Comparison of ENCODE assay signal across 1 cellular context in the genomic region with DNA sequence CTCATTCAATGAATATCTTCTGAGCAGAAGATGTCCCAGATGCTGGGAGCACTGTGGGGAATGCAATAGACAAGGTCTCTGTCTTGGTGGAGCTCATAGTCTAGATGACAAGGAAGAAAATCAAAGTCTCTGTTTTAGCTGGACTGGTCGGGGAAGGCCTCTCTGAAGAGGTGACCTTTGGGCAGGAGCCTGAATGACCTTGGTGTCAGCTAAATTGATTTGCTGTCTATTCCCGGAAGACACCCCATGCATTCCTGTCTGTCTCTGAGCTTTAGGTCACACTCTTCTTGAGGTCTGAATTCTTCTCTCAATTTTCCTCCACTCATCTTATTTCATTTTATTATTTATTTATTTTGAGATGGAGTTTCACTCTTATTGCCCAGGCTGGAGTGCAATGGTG.
TF ChIP-seq lines count a peak whose summit lies in the region.

No MANE protein-coding gene starts in this region.

TF ChIP-seq in HepG2, 621 proteins besides CTCF, POLR2A, EP300 and RAD21 (continued from another document):
- TF ChIP-seq, protein P1, sequence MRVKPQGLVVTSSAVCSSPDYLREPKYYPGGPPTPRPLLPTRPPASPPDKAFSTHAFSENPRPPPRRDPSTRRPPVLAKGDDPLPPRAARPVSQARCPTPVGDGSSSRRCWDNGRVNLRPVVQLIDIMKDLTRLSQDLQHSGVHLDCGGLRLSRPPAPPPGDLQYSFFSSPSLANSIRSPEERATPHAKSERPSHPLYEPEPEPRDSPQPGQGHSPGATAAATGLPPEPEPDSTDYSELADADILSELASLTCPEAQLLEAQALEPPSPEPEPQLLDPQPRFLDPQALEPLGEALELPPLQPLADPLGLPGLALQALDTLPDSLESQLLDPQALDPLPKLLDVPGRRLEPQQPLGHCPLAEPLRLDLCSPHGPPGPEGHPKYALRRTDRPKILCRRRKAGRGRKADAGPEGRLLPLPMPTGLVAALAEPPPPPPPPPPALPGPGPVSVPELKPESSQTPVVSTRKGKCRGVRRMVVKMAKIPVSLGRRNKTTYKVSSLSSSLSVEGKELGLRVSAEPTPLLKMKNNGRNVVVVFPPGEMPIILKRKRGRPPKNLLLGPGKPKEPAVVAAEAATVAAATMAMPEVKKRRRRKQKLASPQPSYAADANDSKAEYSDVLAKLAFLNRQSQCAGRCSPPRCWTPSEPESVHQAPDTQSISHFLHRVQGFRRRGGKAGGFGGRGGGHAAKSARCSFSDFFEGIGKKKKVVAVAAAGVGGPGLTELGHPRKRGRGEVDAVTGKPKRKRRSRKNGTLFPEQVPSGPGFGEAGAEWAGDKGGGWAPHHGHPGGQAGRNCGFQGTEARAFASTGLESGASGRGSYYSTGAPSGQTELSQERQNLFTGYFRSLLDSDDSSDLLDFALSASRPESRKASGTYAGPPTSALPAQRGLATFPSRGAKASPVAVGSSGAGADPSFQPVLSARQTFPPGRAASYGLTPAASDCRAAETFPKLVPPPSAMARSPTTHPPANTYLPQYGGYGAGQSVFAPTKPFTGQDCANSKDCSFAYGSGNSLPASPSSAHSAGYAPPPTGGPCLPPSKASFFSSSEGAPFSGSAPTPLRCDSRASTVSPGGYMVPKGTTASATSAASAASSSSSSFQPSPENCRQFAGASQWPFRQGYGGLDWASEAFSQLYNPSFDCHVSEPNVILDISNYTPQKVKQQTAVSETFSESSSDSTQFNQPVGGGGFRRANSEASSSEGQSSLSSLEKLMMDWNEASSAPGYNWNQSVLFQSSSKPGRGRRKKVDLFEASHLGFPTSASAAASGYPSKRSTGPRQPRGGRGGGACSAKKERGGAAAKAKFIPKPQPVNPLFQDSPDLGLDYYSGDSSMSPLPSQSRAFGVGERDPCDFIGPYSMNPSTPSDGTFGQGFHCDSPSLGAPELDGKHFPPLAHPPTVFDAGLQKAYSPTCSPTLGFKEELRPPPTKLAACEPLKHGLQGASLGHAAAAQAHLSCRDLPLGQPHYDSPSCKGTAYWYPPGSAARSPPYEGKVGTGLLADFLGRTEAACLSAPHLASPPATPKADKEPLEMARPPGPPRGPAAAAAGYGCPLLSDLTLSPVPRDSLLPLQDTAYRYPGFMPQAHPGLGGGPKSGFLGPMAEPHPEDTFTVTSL (CRISPR knock-in tag; IDR thresholded peaks at IDR 0.05; ENCODE audit: borderline replicate concordance): peak; percentile 35; the same call in 1 of the 2 replicates
- TF ChIP-seq HMG20A (CRISPR knock-in tag; IDR thresholded peaks at IDR 0.05; ENCODE audit: borderline replicate concordance): peak; percentile 82; the same call in 1 of the 2 replicates
- peak; percentile 71; the same call in 1 of the 2 replicates for TF ChIP-seq ESRRA (CRISPR knock-in tag; IDR thresholded peaks at IDR 0.05; ENCODE audit: low read depth)
- TF ChIP-seq TBX2 (CRISPR knock-in tag; IDR thresholded peaks at IDR 0.05; ENCODE audit: borderline replicate concordance): 0 out of 2 replicates have a peak, but pooled peaks have one; percentile 23
- TF ChIP-seq, protein P2, sequence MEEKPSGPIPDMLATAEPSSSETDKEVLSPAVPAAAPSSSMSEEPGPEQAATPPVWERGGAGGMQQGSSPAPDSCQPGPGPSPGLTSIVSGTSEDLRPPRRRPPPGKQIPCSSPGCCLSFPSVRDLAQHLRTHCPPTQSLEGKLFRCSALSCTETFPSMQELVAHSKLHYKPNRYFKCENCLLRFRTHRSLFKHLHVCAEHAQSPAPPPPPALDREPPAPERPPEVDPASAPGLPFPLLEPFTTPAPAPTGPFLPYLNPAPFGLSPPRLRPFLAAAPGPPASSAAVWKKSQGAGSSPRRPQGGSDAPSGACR (CRISPR knock-in tag; IDR thresholded peaks at IDR 0.05): no peak
- TF ChIP-seq ZNF264 (CRISPR knock-in tag; IDR thresholded peaks at IDR 0.05): no peak
- no peak for TF ChIP-seq RELA (CRISPR knock-in tag; IDR thresholded peaks at IDR 0.05)
- TF ChIP-seq NR2F1 (CRISPR knock-in tag; IDR thresholded peaks at IDR 0.05): peak; percentile 43 to 50; a peak in 2 of 4 replicates
- peak; percentile 76 for TF ChIP-seq NCOA2 (CRISPR knock-in tag; IDR thresholded peaks at IDR 0.05)
- peak; percentile 73 for TF ChIP-seq ONECUT2 (CRISPR knock-in tag; IDR thresholded peaks at IDR 0.05)
- TF ChIP-seq HNF4G (IDR thresholded peaks at IDR 0.05; ENCODE audit: borderline replicate concordance, low read depth, low read length): peak; percentile 54
- TF ChIP-seq HNF4G (CRISPR knock-in tag; IDR thresholded peaks at IDR 0.05; ENCODE audit: borderline replicate concordance, low read depth): peak; percentile 56; the same call in 1 of the 2 replicates
- TF ChIP-seq TOE1 (CRISPR knock-in tag; IDR thresholded peaks at IDR 0.05): no peak
- TF ChIP-seq ZMYM4 (CRISPR knock-in tag; IDR thresholded peaks at IDR 0.05): peak; percentile 18; the same call in 1 of the 2 replicates
- TF ChIP-seq HDAC1 (CRISPR knock-in tag; IDR thresholded peaks at IDR 0.05): peak; percentile 45; the same call in 1 of the 2 replicates
- TF ChIP-seq GFI1 (CRISPR knock-in tag; IDR thresholded peaks at IDR 0.05; ENCODE audit: borderline replicate concordance): peak; percentile 96
- TF ChIP-seq ZNF572 (CRISPR knock-in tag; IDR thresholded peaks at IDR 0.05): no peak
- peak; percentile 74; the same call in 1 of the 2 replicates for TF ChIP-seq ELF3 (CRISPR knock-in tag; IDR thresholded peaks at IDR 0.05)
- no peak for TF ChIP-seq REXO4 (CRISPR knock-in tag; IDR thresholded peaks at IDR 0.05; ENCODE audit: borderline replicate concordance)
- TF ChIP-seq ZNF773 (CRISPR knock-in tag; IDR thresholded peaks at IDR 0.05; ENCODE audit: borderline replicate concordance): no peak
- TF ChIP-seq ETV5 (CRISPR knock-in tag; IDR thresholded peaks at IDR 0.05; ENCODE audit: borderline replicate concordance): peak; percentile 78; the same call in 1 of the 2 replicates
- TF ChIP-seq, protein P3, sequence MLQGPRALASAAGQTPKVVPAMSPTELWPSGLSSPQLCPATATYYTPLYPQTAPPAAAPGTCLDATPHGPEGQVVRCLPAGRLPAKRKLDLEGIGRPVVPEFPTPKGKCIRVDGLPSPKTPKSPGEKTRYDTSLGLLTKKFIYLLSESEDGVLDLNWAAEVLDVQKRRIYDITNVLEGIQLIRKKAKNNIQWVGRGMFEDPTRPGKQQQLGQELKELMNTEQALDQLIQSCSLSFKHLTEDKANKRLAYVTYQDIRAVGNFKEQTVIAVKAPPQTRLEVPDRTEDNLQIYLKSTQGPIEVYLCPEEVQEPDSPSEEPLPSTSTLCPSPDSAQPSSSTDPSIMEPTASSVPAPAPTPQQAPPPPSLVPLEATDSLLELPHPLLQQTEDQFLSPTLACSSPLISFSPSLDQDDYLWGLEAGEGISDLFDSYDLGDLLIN (CRISPR knock-in tag; IDR thresholded peaks at IDR 0.05; ENCODE audit: borderline replicate concordance): no peak
- TF ChIP-seq THAP11 (CRISPR knock-in tag; IDR thresholded peaks at IDR 0.05): 0 out of 2 replicates have a peak, but pooled peaks have one; percentile 33
- TF ChIP-seq FOSL2 (CRISPR knock-in tag; IDR thresholded peaks at IDR 0.05): peak; percentile 6; the same call in 1 of the 2 replicates
